In the genomic region with DNA sequence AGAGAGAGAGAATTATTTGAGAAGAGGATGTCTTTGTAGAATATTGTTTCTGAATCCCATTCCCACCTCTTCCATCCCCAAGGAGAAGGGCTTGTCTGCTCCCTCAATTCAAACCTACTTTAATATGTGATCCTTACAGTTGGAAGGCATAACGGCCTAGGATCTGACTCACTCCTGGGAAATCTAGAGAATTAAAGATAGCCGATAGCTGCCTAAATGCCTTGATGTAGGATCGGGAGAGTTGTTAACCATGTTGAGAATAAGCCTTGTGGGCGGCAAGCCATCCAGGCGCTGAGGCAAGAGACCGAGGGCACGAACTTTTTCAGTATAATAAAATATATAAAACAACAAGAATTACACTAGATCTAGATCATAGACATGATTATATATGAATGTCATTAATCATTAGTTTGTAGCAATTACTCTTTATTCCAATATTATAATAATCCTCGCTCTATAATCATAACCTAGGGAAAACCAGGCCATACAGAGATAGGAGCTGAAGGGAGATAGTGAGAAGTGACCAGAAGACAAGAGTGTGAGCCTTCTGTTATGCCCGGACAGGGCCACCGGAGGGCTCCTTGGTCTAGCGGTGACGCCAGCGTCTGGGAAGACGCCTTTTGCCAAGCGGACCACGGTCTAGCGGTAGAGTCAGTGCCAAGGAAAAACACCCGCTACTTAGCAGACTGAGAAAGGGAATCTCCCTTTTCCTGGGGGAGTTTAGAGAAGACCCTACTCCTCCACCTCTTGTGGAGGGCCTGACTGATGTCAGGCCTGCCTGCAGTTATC, we compare ENCODE assay signal across 1 cellular context.
TF ChIP-seq lines count a peak whose summit lies in the region.

No MANE protein-coding gene starts in this region.

TF ChIP-seq in H1, 55 proteins besides CTCF, POLR2A, EP300 and RAD21:
- TF ChIP-seq CHD7 (IDR thresholded peaks at IDR 0.05; ENCODE audit: insufficient replicate concordance, low read length) (no peak), EZH2 (IDR thresholded peaks at IDR 0.05; ENCODE audit: low read depth, low read length, severe bottlenecking) (no peak), PHF8 (conservative IDR thresholded peaks at IDR 0.05; ENCODE audit: low read depth, low read length) (no peak), JUN (IDR thresholded peaks at IDR 0.05; ENCODE audit: low read depth, low read length) (no peak), NANOG (IDR thresholded peaks at IDR 0.05; ENCODE audit: insufficient read depth, low read depth, low read length, poor library complexity, severe bottlenecking) (no peak), GABPA (IDR thresholded peaks at IDR 0.05; ENCODE audit: borderline replicate concordance, insufficient read depth, low read length) (no peak), YY1 (IDR thresholded peaks at IDR 0.05; ENCODE audit: low read depth, low read length) (no peak), CHD2 (IDR thresholded peaks at IDR 0.05; ENCODE audit: low read length) (no peak), KDM4A (IDR thresholded peaks at IDR 0.05; ENCODE audit: low read depth, low read length, severe bottlenecking) (no peak), JUND (IDR thresholded peaks at IDR 0.05; ENCODE audit: low read length) (no peak)
- TF ChIP-seq, protein P1, sequence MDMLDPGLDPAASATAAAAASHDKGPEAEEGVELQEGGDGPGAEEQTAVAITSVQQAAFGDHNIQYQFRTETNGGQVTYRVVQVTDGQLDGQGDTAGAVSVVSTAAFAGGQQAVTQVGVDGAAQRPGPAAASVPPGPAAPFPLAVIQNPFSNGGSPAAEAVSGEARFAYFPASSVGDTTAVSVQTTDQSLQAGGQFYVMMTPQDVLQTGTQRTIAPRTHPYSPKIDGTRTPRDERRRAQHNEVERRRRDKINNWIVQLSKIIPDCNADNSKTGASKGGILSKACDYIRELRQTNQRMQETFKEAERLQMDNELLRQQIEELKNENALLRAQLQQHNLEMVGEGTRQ (IDR thresholded peaks at IDR 0.05; ENCODE audit: low read length): no peak
TF ChIP-seq in H1: peak in this region for 0.
